In genomic region chr10:21296575-21297355, GRCh38 we compare ENCODE assay signal across 21 cellular contexts.
DNase-seq lines count a peak whose midpoint lies in the region; ATAC-seq, FAIRE-seq and TF ChIP-seq lines count a peak whose summit lies in the region.
"Had no signal": no experiment of that assay in that cellular context is flagged by ENCODE, and none has a peak within 500 bp of the region (broad histone marks: within the 10 kb centered on the region; RNA-seq: fewer than 3 reads in every experiment).

No MANE protein-coding gene starts in this region.

- no peak overlapping the region for H3K27ac ChIP-seq in BLaER1
- peak overlapping the region; percentile 66 for H3K27ac ChIP-seq in HUES64 (ENCODE audit: low read depth, low read length)
- peak overlapping the region; percentile 24 for H3K27ac ChIP-seq in endodermal cell (ENCODE audit: low read depth, low read length)

- 93% methylated on average over 13 of the region's 13 CpGs for WGBS in HUES64
- WGBS in endodermal cell (ENCODE audit: insufficient coverage in 1 of 2, insufficient read length in 1 of 2), 2 experiments = 95 to 96% methylated on average over 10 to 13 of the region's 13 CpGs

- no peaks in the 10 kb centered on the region for H3K36me3 ChIP-seq in BLaER1
- no peaks in the 10 kb centered on the region for H3K36me3 ChIP-seq in HUES64 (ENCODE audit: insufficient read depth, low read length)
- H3K36me3 ChIP-seq in endodermal cell (ENCODE audit: control insufficient read depth, insufficient read depth, low read length) = no peaks in the 10 kb centered on the region

- DNase-seq in endodermal cell (no peak), nephron progenitor cell (no peak), urothelium cell line (ENCODE audit: low spot score) (no peak), NCI-H2171 treated with DMSO at 0.1 percent for 48 hours (lab: John Stamatoyannopoulos, UW) (no peak), NCI-H526 (lab: John Stamatoyannopoulos, UW) (no peak)
- no peak for DNase-seq in activated CD8-positive, alpha-beta memory T cell treated with anti-CD3 and anti-CD28 coated beads, Interleukin-2, amount 10 ng/mL, durations not matched to agents 7 days and 5 days
- DNase-seq: CD4-positive, CD25-positive, alpha-beta regulatory T cell; DMS79; GOT3; NCI-H1436; NCI-H2081 treated with DMSO at 0.1 percent for 48 hours; NCI-H226; NCI-H748 treated with DMSO at 0.1 percent for 48 hours; SHP77 had no signal

- H3K4me1 Mint-ChIP-seq in endodermal cell = peaks cover 53% of the 10 kb centered on the region
- H3K4me1 Mint-ChIP-seq in nephron progenitor cell = peaks cover 90% of the 10 kb centered on the region
- no peaks in the 10 kb centered on the region for H3K4me1 Mint-ChIP-seq in activated CD8-positive, alpha-beta memory T cell treated with anti-CD3 and anti-CD28 coated beads, Interleukin-2, amount 10 ng/mL, durations not matched to agents 7 days and 5 days

- no peaks in the 10 kb centered on the region for H3K27me3 Mint-ChIP-seq in endodermal cell (ENCODE audit: insufficient read depth)
- H3K27me3 Mint-ChIP-seq in nephron progenitor cell (ENCODE audit: low read depth, poor library complexity) = no peaks in the 10 kb centered on the region
- H3K27me3 Mint-ChIP-seq in activated CD8-positive, alpha-beta memory T cell treated with anti-CD3 and anti-CD28 coated beads, Interleukin-2, amount 10 ng/mL, durations not matched to agents 7 days and 5 days = peaks cover 23% of the 10 kb centered on the region

- no peak for ATAC-seq in activated CD8-positive, alpha-beta memory T cell treated with anti-CD3 and anti-CD28 coated beads, Interleukin-2, amount 10 ng/mL, durations not matched to agents 7 days and 5 days
- ATAC-seq: K562 had no signal

- no peak for FAIRE-seq in urothelium cell line (lab: Jason Lieb, UNC)
- FAIRE-seq: A204.1, GM12878, GM18507, K562, RCC 7860 had no signal

- no peak for TF ChIP-seq CTCF in endodermal cell (conservative IDR thresholded peaks at IDR 0.05)
- no peak for TF ChIP-seq CTCF in nephron progenitor cell (IDR thresholded peaks at IDR 0.05)

- H3K9me3 ChIP-seq in BLaER1 (no peaks in the 10 kb centered on the region), HUES64 (ENCODE audit: insufficient read depth, low read depth, low read length) (no peaks in the 10 kb centered on the region), endodermal cell (ENCODE audit: control insufficient read depth, low read length) (no peaks in the 10 kb centered on the region)

- H3K4me1 ChIP-seq in BLaER1 (peaks cover 18% of the 10 kb centered on the region), HUES64 (ENCODE audit: insufficient read depth, low read length) (peaks cover 57% of the 10 kb centered on the region), endodermal cell (ENCODE audit: control insufficient read depth, insufficient read depth, low read length) (peaks cover 7% of the 10 kb centered on the region)

- CTCF ChIA-PET in activated CD8-positive, alpha-beta memory T cell treated with anti-CD3 and anti-CD28 coated beads, Interleukin-2, amount 10 ng/mL, durations not matched to agents 7 days and 5 days (lab: Charles Lee) = no interaction called here

- H3K4me3 ChIP-seq in BLaER1 (no peak overlapping the region), HUES64 (ENCODE audit: low read length) (no peak overlapping the region), endodermal cell (ENCODE audit: low read length) (no peak overlapping the region)
- H3K4me3 ChIP-seq: GM12878, K562 had no signal

- H4K20me1 ChIP-seq in BLaER1 = no peaks in the 10 kb centered on the region

- H3K4me2 ChIP-seq in BLaER1 = peak overlapping the region; percentile 42

- H3K27ac Mint-ChIP-seq in endodermal cell (peak overlapping the region; percentile 15), nephron progenitor cell (peak overlapping the region; percentile 91)
- H3K27ac Mint-ChIP-seq in activated CD8-positive, alpha-beta memory T cell treated with anti-CD3 and anti-CD28 coated beads, Interleukin-2, amount 10 ng/mL, durations not matched to agents 7 days and 5 days = no peak overlapping the region
- H3K27ac Mint-ChIP-seq: CD4-positive, CD25-positive, alpha-beta regulatory T cell had no signal

- H3K9ac ChIP-seq in BLaER1 (no peak overlapping the region), HUES64 (ENCODE audit: low read depth, low read length) (no peak overlapping the region), endodermal cell (ENCODE audit: extremely low read depth, low read length, poor library complexity, severe bottlenecking) (no peak overlapping the region)

- H3K4me3 Mint-ChIP-seq in endodermal cell = no peak overlapping the region
- H3K4me3 Mint-ChIP-seq in nephron progenitor cell = no peak overlapping the region
- H3K4me3 Mint-ChIP-seq in activated CD8-positive, alpha-beta memory T cell treated with anti-CD3 and anti-CD28 coated beads, Interleukin-2, amount 10 ng/mL, durations not matched to agents 7 days and 5 days = no peak overlapping the region
- H3K4me3 Mint-ChIP-seq: CD4-positive, CD25-positive, alpha-beta regulatory T cell had no signal

- H3K9me3 Mint-ChIP-seq in endodermal cell (no peaks in the 10 kb centered on the region), nephron progenitor cell (no peaks in the 10 kb centered on the region)
- H3K9me3 Mint-ChIP-seq in activated CD8-positive, alpha-beta memory T cell treated with anti-CD3 and anti-CD28 coated beads, Interleukin-2, amount 10 ng/mL, durations not matched to agents 7 days and 5 days (ENCODE audit: low read depth) = no peaks in the 10 kb centered on the region
- H3K9me3 Mint-ChIP-seq: CD4-positive, CD25-positive, alpha-beta regulatory T cell had no signal

- H3K36me3 Mint-ChIP-seq in endodermal cell (ENCODE audit: low read depth) = no peaks in the 10 kb centered on the region
- H3K36me3 Mint-ChIP-seq in nephron progenitor cell (ENCODE audit: low read depth) = no peaks in the 10 kb centered on the region
- H3K36me3 Mint-ChIP-seq in activated CD8-positive, alpha-beta memory T cell treated with anti-CD3 and anti-CD28 coated beads, Interleukin-2, amount 10 ng/mL, durations not matched to agents 7 days and 5 days = no peaks in the 10 kb centered on the region
- H3K36me3 Mint-ChIP-seq: CD4-positive, CD25-positive, alpha-beta regulatory T cell had no signal

- H3K27me3 ChIP-seq in BLaER1 = no peaks in the 10 kb centered on the region
- H3K27me3 ChIP-seq in HUES64 (ENCODE audit: insufficient read depth, low read length) = no peaks in the 10 kb centered on the region
- no peaks in the 10 kb centered on the region for H3K27me3 ChIP-seq in endodermal cell (ENCODE audit: control insufficient read depth, insufficient read depth, low read length, poor library complexity, severe bottlenecking)
